9 cellular contexts compared by ENCODE assay signal in the genomic region with DNA sequence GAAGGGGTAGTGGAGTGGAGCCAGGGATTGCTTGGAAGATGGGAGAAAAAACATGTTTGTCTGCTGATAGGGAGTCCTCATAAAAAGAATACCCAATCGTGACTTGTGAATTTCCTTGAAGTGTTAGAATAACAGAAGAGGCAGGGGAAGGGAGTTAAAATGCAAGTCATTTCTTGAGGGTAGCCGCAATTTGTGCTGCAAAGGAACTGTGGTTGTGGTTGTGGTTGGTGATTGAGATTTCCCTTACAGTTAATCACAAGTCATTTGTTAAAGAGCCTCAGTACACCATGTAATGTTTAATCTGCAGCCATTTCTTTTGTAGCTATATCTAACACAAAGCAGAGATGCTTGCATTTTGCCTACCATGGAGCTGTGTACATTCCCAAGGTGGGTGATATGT. TPM values are rescaled to one million over a fixed set of nuclear protein-coding genes. Genes with fewer than 3 reads are reported as not detected.
DNase-seq lines count a peak whose midpoint lies in the region; ATAC-seq lines count a peak whose summit lies in the region.
"Had no signal": no experiment of that assay in that cellular context is flagged by ENCODE, and none has a peak within 500 bp of the region (broad histone marks: within the 10 kb centered on the region; RNA-seq: fewer than 3 reads in every experiment).

No MANE protein-coding gene starts in this region.

- CTCF ChIA-PET in activated CD8-positive, alpha-beta T cell treated with anti-CD3 and anti-CD28 coated beads, Interleukin-2, amount 10 ng/mL, durations not matched to agents 7 days and 5 days (lab: Charles Lee): interaction anchor here (0.9 to 1.7 kb wide), 2 partner anchors 40 to 146 kb away, joined by 3 to 6 read pairs; partner anchors contain the start of gene EGLN1

- H3K4me1 Mint-ChIP-seq in activated CD8-positive, alpha-beta T cell treated with anti-CD3 and anti-CD28 coated beads, Interleukin-2, amount 10 ng/mL, durations not matched to agents 7 days and 5 days (ENCODE audit: low read depth): peaks cover 13% of the 10 kb centered on the region

- POLR2A ChIA-PET in activated CD8-positive, alpha-beta T cell treated with anti-CD3 and anti-CD28 coated beads, Interleukin-2, amount 10 ng/mL, durations not matched to agents 7 days and 5 days (lab: Charles Lee): no interaction called here

- H3K4me3 Mint-ChIP-seq in activated CD8-positive, alpha-beta T cell treated with anti-CD3 and anti-CD28 coated beads, Interleukin-2, amount 10 ng/mL, durations not matched to agents 7 days and 5 days: peak overlapping the region; percentile 23

- H3K9me3 Mint-ChIP-seq in activated CD8-positive, alpha-beta T cell treated with anti-CD3 and anti-CD28 coated beads, Interleukin-2, amount 10 ng/mL, durations not matched to agents 7 days and 5 days (ENCODE audit: insufficient read depth): peaks cover 8% of the 10 kb centered on the region

- H3K27ac Mint-ChIP-seq in activated CD8-positive, alpha-beta T cell treated with anti-CD3 and anti-CD28 coated beads, Interleukin-2, amount 10 ng/mL, durations not matched to agents 7 days and 5 days: peak overlapping the region; percentile 54

- DNase-seq in activated CD8-positive, alpha-beta T cell treated with anti-CD3 and anti-CD28 coated beads, Interleukin-2, amount 10 ng/mL, durations not matched to agents 7 days and 5 days: peak; percentile 89
- DNase-seq in renal cortical epithelial cell (ENCODE audit: low read depth) (peak; percentile 90), NCI-H748 (lab: John Stamatoyannopoulos, UW; ENCODE audit: unreplicated experiment) (no peak), AG08396 (ENCODE audit: low spot score) (no peak), HT-29 (ENCODE audit: low spot score) (no peak), pons (ENCODE audit: low spot score) (no peak)

- ATAC-seq in GM18873 (IDR thresholded peaks at IDR 0.05; ENCODE audit: low FRiP score, unreplicated experiment) (peak; percentile 75), HG03558 (IDR thresholded peaks at IDR 0.05; ENCODE audit: extremely low read depth, unreplicated experiment) (peak; percentile 58)
- ATAC-seq in activated CD8-positive, alpha-beta T cell treated with anti-CD3 and anti-CD28 coated beads, Interleukin-2, amount 10 ng/mL, durations not matched to agents 7 days and 5 days: peak; percentile 93

- peaks cover 63% of the 10 kb centered on the region for H3K27me3 Mint-ChIP-seq in activated CD8-positive, alpha-beta T cell treated with anti-CD3 and anti-CD28 coated beads, Interleukin-2, amount 10 ng/mL, durations not matched to agents 7 days and 5 days (ENCODE audit: low read depth)

- H3K36me3 Mint-ChIP-seq in activated CD8-positive, alpha-beta T cell treated with anti-CD3 and anti-CD28 coated beads, Interleukin-2, amount 10 ng/mL, durations not matched to agents 7 days and 5 days (ENCODE audit: low read depth): peaks cover 2% of the 10 kb centered on the region
- H3K36me3 Mint-ChIP-seq: IgD-negative memory B cell had no signal

RNA-seq across cellular contexts. Expression of gene EGLN1, which starts 38.5 kb away (rescaled TPM):
- total RNA-seq in activated CD8-positive, alpha-beta T cell treated with anti-CD3 and anti-CD28 coated beads, Interleukin-2, amount 10 ng/mL, durations not matched to agents 7 days and 5 days: 10 to 100 TPM; 30.5 to 32.6 TPM
- total RNA-seq in renal cortical epithelial cell: 115 and 142 TPM in 2 replicates
- total RNA-seq in HT-29 (2014; rRNA removed; shearing (Covaris generic)): 21.1 and 21.8 TPM in 2 replicates

Comparison
In these comparisons a context has a peak if more than half of its experiments do, and no peak if none do; other contexts are left out.
1. DNase-seq: peak in activated CD8-positive, alpha-beta T cell treated with anti-CD3 and anti-CD28 coated beads, Interleukin-2, amount 10 ng/mL, durations not matched to agents 7 days and 5 days (single experiment) and renal cortical epithelial cell (single experiment); none in NCI-H748 (single experiment), AG08396 (single experiment), HT-29 (single experiment) and pons (single experiment).
2. Peak in every context shown above with its lines, with median percentiles within 50 percentile points of each other: ATAC-seq.